ENCODE assay signal across 17 cellular contexts in genomic region chr6:117149324-117149723, GRCh38.
DNase-seq lines count a peak whose midpoint lies in the region; ATAC-seq and TF ChIP-seq lines count a peak whose summit lies in the region.
"Had no signal": no experiment of that assay in that cellular context is flagged by ENCODE, and none has a peak within 500 bp of the region (broad histone marks: within the 10 kb centered on the region; RNA-seq: fewer than 3 reads in every experiment).

No MANE protein-coding gene starts in this region.

- H3K4me3 Mint-ChIP-seq in MCF 10A (ENCODE audit: unreplicated experiment): no peak overlapping the region
- H3K4me3 Mint-ChIP-seq: CD14-positive monocyte; CD4-positive, alpha-beta memory T cell had no signal

- 69% methylated on average over 1 of the region's 1 CpG for WGBS in mammary epithelial cell (ENCODE audit: low coverage, missing lambda C conversion rate)

- H3K9me3 Mint-ChIP-seq in MCF 10A (ENCODE audit: unreplicated experiment): peaks cover 18% of the 10 kb centered on the region

- no peak overlapping the region for H2AFZ ChIP-seq in mammary epithelial cell (ENCODE audit: low read depth, low read length)
- H2AFZ ChIP-seq: GM23248 had no signal

- H3K27me3 Mint-ChIP-seq in MCF 10A (ENCODE audit: insufficient read depth, unreplicated experiment): peaks cover 10% of the 10 kb centered on the region

- H3K4me3 ChIP-seq in mammary epithelial cell (replicated peaks in 1 of 3; ENCODE audit: insufficient read depth in 1 of 3, low read depth in 2 of 3, low read length in 3 of 3): no peak overlapping the region
- H3K4me3 ChIP-seq: BLaER1, GM23248, HAP-1 had no signal

- in situ Hi-C loops in mammary epithelial cell (cut with MboI; ENCODE audit: low sequenced_read_pairs in 2 of 2): no loop called here

- no peaks in the 10 kb centered on the region for H3K36me3 ChIP-seq in mammary epithelial cell (ENCODE audit: insufficient read depth, low read length)
- H3K36me3 ChIP-seq: BLaER1, HAP-1 had no signal

- TF ChIP-seq CTCF in MCF 10A (IDR thresholded peaks at IDR 0.05; ENCODE audit: unreplicated experiment) (no peak), mammary epithelial cell (conservative IDR thresholded peaks at IDR 0.05 in 1 of 2, IDR thresholded peaks at IDR 0.05 in 1 of 2; ENCODE audit: extremely low read depth in 1 of 2, insufficient read depth in 1 of 2, low read depth in 1 of 2, low read length in 2 of 2) (no peak)

- no peaks in the 10 kb centered on the region for H3K4me1 Mint-ChIP-seq in MCF 10A (ENCODE audit: insufficient read depth, unreplicated experiment)
- H3K4me1 Mint-ChIP-seq: CD14-positive monocyte; CD4-positive, alpha-beta memory T cell had no signal

- dilution Hi-C loops in mammary epithelial cell (cut with HindIII; ENCODE audit: low sequenced_read_pairs): no loop called here

- no peaks in the 10 kb centered on the region for H3K27me3 ChIP-seq in mammary epithelial cell (ENCODE audit: insufficient read depth, low read length)
- H3K27me3 ChIP-seq: BLaER1 had no signal

- no peaks in the 10 kb centered on the region for H3K4me1 ChIP-seq in mammary epithelial cell (ENCODE audit: insufficient read depth, low read length)
- H3K4me1 ChIP-seq: BLaER1, HAP-1 had no signal

- CTCF ChIA-PET in MCF 10A (lab: Yijun Ruan, JAX) (no interaction called here), mammary epithelial cell (lab: Charles Lee; ENCODE audit: low non-redundant PET) (no interaction called here)

- H3K79me2 ChIP-seq in mammary epithelial cell (ENCODE audit: insufficient read depth, low read length): no peaks in the 10 kb centered on the region

- BruUV-seq in MCF 10A (replicated peaks; lab: Mats Ljungman, UMichigan) (no TSS peak), mammary epithelial cell (replicated peaks; lab: Mats Ljungman, UMichigan) (no TSS peak)

- H3K36me3 Mint-ChIP-seq in MCF 10A (ENCODE audit: insufficient read depth, unreplicated experiment): no peaks in the 10 kb centered on the region
- H3K36me3 Mint-ChIP-seq: CD14-positive monocyte; CD4-positive, alpha-beta memory T cell had no signal

- intact Hi-C loops in MCF 10A (cut with micrococcal nuclease): no loop called here
- intact Hi-C loops in mammary epithelial cell (cut with micrococcal nuclease): no loop called here
- intact Hi-C loops in left cardiac atrium (cut with DNase I): no loop called here

- H3K9me3 ChIP-seq in mammary epithelial cell (replicated peaks; ENCODE audit: insufficient read depth, low read length): peaks cover 5% of the 10 kb centered on the region
- H3K9me3 ChIP-seq: HAP-1 had no signal

- ATAC-seq in left cardiac atrium: peak; percentile 47 to 55

- DNase-seq in MCF 10A (ENCODE audit: unreplicated experiment) (peak; percentile 13), mammary epithelial cell (no peak), RPMI8226 (peak; percentile 16), left cardiac atrium (no peak), myocyte (ENCODE audit: low read depth) (peak; percentile 20), iPS-NIHi11 (ENCODE audit: low spot score) (no peak), NCI-H1092 treated with DMSO at 0.1 percent for 48 hours (lab: John Stamatoyannopoulos, UW) (no peak)
- DNase-seq in activated CD4-positive, alpha-beta T cell treated with anti-CD3 and anti-CD28 coated beads, Interleukin-2, amount 50 U/mL, for 4 hours: no peak
- DNase-seq: CD4-positive, alpha-beta memory T cell; DMS153; DMS79; GDM1; GM23248 had no signal

- no peak overlapping the region for H3K27ac ChIP-seq in mammary epithelial cell (ENCODE audit: insufficient read depth, low read depth, low read length)
- H3K27ac ChIP-seq: 22Rv1, BLaER1, GM23248 had no signal

- no peak overlapping the region for H3K27ac Mint-ChIP-seq in MCF 10A (ENCODE audit: low read depth, unreplicated experiment)
- H3K27ac Mint-ChIP-seq: CD14-positive monocyte; CD4-positive, alpha-beta memory T cell had no signal

- POLR2A ChIA-PET in MCF 10A (lab: Yijun Ruan, JAX): no interaction called here

- no peaks in the 10 kb centered on the region for H4K20me1 ChIP-seq in mammary epithelial cell (ENCODE audit: insufficient read depth, low read length)
- H4K20me1 ChIP-seq: BLaER1 had no signal

- no peak overlapping the region for H3K4me2 ChIP-seq in mammary epithelial cell (ENCODE audit: insufficient read depth, low read depth, low read length)
- H3K4me2 ChIP-seq: BLaER1 had no signal

- H3K9ac ChIP-seq in mammary epithelial cell (ENCODE audit: insufficient read depth, low read length): no peak overlapping the region
- H3K9ac ChIP-seq: BLaER1, GM23248 had no signal

Comparison
In these comparisons a context has a peak if more than half of its experiments do, and no peak if none do; other contexts are left out.
1. DNase-seq: peak in MCF 10A (single experiment), RPMI8226 (single experiment) and myocyte (single experiment); none in mammary epithelial cell (single experiment), left cardiac atrium (single experiment), iPS-NIHi11 (single experiment), activated CD4-positive, alpha-beta T cell treated with anti-CD3 and anti-CD28 coated beads, Interleukin-2, amount 50 U/mL, for 4 hours (0 of 2) and NCI-H1092 treated with DMSO at 0.1 percent for 48 hours (single experiment).